ENCODE assay signal across 1 cellular context in the genomic region with DNA sequence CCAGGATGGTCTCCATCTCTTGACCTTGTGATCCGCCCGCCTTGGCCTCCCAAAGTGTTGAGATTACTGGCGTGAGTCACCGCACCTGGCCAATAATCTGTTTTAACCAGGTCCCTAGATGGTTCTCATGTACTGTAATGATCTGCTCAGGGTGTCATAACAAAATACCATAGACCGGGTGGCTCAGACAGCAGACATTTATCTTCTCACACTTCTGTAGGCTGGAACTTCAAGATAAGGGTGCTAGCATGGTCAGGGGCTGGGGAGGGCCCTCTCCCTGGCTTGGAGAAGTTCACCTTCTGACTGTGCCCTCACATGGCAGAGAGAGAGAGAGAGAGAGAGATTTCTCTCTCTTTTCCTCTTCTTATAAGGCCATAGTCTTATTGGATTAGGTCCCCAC.
A peak's percentile ranks its signal among the peaks of the same experiment; 100 is the strongest.
TF ChIP-seq lines count a peak whose summit lies in the region.

No MANE protein-coding gene starts in this region.

TF ChIP-seq in K562, 482 proteins besides CTCF, POLR2A, EP300 and RAD21 (continued from another document):
- TF ChIP-seq, protein P1, sequence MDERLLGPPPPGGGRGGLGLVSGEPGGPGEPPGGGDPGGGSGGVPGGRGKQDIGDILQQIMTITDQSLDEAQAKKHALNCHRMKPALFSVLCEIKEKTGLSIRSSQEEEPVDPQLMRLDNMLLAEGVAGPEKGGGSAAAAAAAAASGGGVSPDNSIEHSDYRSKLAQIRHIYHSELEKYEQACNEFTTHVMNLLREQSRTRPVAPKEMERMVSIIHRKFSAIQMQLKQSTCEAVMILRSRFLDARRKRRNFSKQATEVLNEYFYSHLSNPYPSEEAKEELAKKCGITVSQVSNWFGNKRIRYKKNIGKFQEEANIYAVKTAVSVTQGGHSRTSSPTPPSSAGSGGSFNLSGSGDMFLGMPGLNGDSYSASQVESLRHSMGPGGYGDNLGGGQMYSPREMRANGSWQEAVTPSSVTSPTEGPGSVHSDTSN (CRISPR knock-in tag; IDR thresholded peaks at IDR 0.05; ENCODE audit: low read depth) = peak; percentile 34; the same call in 1 of the 2 replicates
- TF ChIP-seq, protein P1 (tag; conservative IDR thresholded peaks at IDR 0.05; ENCODE audit: low read depth) = peak; percentile 97
- TF ChIP-seq ZNF766 (CRISPR knock-in tag; conservative IDR thresholded peaks at IDR 0.05) (peak; percentile 96), ZNF184 (CRISPR knock-in tag; IDR thresholded peaks at IDR 0.05) (no peak), TEAD4 (IDR thresholded peaks at IDR 0.05; ENCODE audit: low read length) (peak; percentile 98), TEAD4 (CRISPR knock-in tag; IDR thresholded peaks at IDR 0.05; ENCODE audit: borderline replicate concordance) (no peak), IRF2 (CRISPR knock-in tag; IDR thresholded peaks at IDR 0.05) (no peak), HDAC6 (IDR thresholded peaks at IDR 0.05; ENCODE audit: low read depth, low read length) (no peak), MECOM (CRISPR knock-in tag; IDR thresholded peaks at IDR 0.05) (peak; percentile 87), HDAC1 (IDR thresholded peaks at IDR 0.05) (peak; percentile 53 to 91; a peak in 3 of 4 replicates), ARNT (IDR thresholded peaks at IDR 0.05) (peak; percentile 88 to 94), PHB2 (IDR thresholded peaks at IDR 0.05; ENCODE audit: low read depth) (peak; percentile 99), SRSF3 (IDR thresholded peaks at IDR 0.05; ENCODE audit: insufficient read depth, low read length) (no peak), KAT8 (IDR thresholded peaks at IDR 0.05; ENCODE audit: low read depth) (no peak), PCBP1 (IDR thresholded peaks at IDR 0.05; ENCODE audit: low read depth, low read length, poor library complexity, severe bottlenecking) (no peak), NR2F6 (CRISPR knock-in tag; IDR thresholded peaks at IDR 0.05) (no peak), THRAP3 (IDR thresholded peaks at IDR 0.05; ENCODE audit: borderline replicate concordance) (no peak), CHD1 (IDR thresholded peaks at IDR 0.05; ENCODE audit: low read length) (no peak), KDM4B (IDR thresholded peaks at IDR 0.05; ENCODE audit: borderline replicate concordance in 2 of 2, low read depth in 1 of 2) (no peak), FUS (optimal IDR thresholded peaks at IDR 0.05; ENCODE audit: low read depth, low read length) (no peak), NFXL1 (CRISPR knock-in tag; IDR thresholded peaks at IDR 0.05) (no peak), CXXC5 (CRISPR knock-in tag; IDR thresholded peaks at IDR 0.05) (peak; percentile 91), YY1 (IDR thresholded peaks at IDR 0.05; ENCODE audit: borderline replicate concordance in 1 of 3, control insufficient read depth in 1 of 3, extremely low read depth in 1 of 3, insufficient read depth in 3 of 3, insufficient read length in 1 of 3, insufficient replicate concordance in 2 of 3, low read depth in 1 of 3, low read length in 2 of 3) (no peak), ZNF124 (CRISPR knock-in tag; IDR thresholded peaks at IDR 0.05) (no peak), HLTF (IDR thresholded peaks at IDR 0.05) (peak; percentile 87), BACH1 (tag; IDR thresholded peaks at IDR 0.05) (0 out of 2 replicates have a peak, but pooled peaks have one; percentile 64), SMC3 (conservative IDR thresholded peaks at IDR 0.05; ENCODE audit: insufficient read depth, low read depth, low read length) (no peak), COPS2 (conservative IDR thresholded peaks at IDR 0.05) (no peak), POLR3A (IDR thresholded peaks at IDR 0.05; ENCODE audit: borderline replicate concordance, extremely low read depth, insufficient read depth, insufficient read length) (no peak), PURB (CRISPR knock-in tag; IDR thresholded peaks at IDR 0.05; ENCODE audit: low read depth) (no peak)
- TF ChIP-seq, protein P2, sequence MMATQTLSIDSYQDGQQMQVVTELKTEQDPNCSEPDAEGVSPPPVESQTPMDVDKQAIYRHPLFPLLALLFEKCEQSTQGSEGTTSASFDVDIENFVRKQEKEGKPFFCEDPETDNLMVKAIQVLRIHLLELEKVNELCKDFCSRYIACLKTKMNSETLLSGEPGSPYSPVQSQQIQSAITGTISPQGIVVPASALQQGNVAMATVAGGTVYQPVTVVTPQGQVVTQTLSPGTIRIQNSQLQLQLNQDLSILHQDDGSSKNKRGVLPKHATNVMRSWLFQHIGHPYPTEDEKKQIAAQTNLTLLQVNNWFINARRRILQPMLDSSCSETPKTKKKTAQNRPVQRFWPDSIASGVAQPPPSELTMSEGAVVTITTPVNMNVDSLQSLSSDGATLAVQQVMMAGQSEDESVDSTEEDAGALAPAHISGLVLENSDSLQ (IDR thresholded peaks at IDR 0.05) = peak; percentile 63
- TF ChIP-seq, protein P3, sequence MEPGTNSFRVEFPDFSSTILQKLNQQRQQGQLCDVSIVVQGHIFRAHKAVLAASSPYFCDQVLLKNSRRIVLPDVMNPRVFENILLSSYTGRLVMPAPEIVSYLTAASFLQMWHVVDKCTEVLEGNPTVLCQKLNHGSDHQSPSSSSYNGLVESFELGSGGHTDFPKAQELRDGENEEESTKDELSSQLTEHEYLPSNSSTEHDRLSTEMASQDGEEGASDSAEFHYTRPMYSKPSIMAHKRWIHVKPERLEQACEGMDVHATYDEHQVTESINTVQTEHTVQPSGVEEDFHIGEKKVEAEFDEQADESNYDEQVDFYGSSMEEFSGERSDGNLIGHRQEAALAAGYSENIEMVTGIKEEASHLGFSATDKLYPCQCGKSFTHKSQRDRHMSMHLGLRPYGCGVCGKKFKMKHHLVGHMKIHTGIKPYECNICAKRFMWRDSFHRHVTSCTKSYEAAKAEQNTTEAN (CRISPR knock-in tag; IDR thresholded peaks at IDR 0.05) = no peak
- TF ChIP-seq, protein P4, sequence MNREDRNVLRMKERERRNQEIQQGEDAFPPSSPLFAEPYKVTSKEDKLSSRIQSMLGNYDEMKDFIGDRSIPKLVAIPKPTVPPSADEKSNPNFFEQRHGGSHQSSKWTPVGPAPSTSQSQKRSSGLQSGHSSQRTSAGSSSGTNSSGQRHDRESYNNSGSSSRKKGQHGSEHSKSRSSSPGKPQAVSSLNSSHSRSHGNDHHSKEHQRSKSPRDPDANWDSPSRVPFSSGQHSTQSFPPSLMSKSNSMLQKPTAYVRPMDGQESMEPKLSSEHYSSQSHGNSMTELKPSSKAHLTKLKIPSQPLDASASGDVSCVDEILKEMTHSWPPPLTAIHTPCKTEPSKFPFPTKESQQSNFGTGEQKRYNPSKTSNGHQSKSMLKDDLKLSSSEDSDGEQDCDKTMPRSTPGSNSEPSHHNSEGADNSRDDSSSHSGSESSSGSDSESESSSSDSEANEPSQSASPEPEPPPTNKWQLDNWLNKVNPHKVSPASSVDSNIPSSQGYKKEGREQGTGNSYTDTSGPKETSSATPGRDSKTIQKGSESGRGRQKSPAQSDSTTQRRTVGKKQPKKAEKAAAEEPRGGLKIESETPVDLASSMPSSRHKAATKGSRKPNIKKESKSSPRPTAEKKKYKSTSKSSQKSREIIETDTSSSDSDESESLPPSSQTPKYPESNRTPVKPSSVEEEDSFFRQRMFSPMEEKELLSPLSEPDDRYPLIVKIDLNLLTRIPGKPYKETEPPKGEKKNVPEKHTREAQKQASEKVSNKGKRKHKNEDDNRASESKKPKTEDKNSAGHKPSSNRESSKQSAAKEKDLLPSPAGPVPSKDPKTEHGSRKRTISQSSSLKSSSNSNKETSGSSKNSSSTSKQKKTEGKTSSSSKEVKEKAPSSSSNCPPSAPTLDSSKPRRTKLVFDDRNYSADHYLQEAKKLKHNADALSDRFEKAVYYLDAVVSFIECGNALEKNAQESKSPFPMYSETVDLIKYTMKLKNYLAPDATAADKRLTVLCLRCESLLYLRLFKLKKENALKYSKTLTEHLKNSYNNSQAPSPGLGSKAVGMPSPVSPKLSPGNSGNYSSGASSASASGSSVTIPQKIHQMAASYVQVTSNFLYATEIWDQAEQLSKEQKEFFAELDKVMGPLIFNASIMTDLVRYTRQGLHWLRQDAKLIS (CRISPR knock-in tag; IDR thresholded peaks at IDR 0.05) = no peak
- TF ChIP-seq, protein P5, sequence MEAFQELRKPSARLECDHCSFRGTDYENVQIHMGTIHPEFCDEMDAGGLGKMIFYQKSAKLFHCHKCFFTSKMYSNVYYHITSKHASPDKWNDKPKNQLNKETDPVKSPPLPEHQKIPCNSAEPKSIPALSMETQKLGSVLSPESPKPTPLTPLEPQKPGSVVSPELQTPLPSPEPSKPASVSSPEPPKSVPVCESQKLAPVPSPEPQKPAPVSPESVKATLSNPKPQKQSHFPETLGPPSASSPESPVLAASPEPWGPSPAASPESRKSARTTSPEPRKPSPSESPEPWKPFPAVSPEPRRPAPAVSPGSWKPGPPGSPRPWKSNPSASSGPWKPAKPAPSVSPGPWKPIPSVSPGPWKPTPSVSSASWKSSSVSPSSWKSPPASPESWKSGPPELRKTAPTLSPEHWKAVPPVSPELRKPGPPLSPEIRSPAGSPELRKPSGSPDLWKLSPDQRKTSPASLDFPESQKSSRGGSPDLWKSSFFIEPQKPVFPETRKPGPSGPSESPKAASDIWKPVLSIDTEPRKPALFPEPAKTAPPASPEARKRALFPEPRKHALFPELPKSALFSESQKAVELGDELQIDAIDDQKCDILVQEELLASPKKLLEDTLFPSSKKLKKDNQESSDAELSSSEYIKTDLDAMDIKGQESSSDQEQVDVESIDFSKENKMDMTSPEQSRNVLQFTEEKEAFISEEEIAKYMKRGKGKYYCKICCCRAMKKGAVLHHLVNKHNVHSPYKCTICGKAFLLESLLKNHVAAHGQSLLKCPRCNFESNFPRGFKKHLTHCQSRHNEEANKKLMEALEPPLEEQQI (IDR thresholded peaks at IDR 0.05) = peak; percentile 91; the same call in 1 of the 2 replicates
- TF ChIP-seq, protein P6, sequence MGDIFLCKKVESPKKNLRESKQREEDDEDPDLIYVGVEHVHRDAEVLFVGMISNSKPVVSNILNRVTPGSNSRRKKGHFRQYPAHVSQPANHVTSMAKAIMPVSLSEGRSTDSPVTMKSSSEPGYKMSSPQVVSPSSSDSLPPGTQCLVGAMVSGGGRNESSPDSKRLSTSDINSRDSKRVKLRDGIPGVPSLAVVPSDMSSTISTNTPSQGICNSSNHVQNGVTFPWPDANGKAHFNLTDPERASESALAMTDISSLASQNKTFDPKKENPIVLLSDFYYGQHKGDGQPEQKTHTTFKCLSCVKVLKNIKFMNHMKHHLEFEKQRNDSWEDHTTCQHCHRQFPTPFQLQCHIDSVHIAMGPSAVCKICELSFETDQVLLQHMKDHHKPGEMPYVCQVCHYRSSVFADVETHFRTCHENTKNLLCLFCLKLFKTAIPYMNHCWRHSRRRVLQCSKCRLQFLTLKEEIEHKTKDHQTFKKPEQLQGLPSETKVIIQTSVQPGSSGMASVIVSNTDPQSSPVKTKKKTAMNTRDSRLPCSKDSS (IDR thresholded peaks at IDR 0.05; ENCODE audit: low read depth, partially characterized antibody) = no peak
- TF ChIP-seq, protein P7, sequence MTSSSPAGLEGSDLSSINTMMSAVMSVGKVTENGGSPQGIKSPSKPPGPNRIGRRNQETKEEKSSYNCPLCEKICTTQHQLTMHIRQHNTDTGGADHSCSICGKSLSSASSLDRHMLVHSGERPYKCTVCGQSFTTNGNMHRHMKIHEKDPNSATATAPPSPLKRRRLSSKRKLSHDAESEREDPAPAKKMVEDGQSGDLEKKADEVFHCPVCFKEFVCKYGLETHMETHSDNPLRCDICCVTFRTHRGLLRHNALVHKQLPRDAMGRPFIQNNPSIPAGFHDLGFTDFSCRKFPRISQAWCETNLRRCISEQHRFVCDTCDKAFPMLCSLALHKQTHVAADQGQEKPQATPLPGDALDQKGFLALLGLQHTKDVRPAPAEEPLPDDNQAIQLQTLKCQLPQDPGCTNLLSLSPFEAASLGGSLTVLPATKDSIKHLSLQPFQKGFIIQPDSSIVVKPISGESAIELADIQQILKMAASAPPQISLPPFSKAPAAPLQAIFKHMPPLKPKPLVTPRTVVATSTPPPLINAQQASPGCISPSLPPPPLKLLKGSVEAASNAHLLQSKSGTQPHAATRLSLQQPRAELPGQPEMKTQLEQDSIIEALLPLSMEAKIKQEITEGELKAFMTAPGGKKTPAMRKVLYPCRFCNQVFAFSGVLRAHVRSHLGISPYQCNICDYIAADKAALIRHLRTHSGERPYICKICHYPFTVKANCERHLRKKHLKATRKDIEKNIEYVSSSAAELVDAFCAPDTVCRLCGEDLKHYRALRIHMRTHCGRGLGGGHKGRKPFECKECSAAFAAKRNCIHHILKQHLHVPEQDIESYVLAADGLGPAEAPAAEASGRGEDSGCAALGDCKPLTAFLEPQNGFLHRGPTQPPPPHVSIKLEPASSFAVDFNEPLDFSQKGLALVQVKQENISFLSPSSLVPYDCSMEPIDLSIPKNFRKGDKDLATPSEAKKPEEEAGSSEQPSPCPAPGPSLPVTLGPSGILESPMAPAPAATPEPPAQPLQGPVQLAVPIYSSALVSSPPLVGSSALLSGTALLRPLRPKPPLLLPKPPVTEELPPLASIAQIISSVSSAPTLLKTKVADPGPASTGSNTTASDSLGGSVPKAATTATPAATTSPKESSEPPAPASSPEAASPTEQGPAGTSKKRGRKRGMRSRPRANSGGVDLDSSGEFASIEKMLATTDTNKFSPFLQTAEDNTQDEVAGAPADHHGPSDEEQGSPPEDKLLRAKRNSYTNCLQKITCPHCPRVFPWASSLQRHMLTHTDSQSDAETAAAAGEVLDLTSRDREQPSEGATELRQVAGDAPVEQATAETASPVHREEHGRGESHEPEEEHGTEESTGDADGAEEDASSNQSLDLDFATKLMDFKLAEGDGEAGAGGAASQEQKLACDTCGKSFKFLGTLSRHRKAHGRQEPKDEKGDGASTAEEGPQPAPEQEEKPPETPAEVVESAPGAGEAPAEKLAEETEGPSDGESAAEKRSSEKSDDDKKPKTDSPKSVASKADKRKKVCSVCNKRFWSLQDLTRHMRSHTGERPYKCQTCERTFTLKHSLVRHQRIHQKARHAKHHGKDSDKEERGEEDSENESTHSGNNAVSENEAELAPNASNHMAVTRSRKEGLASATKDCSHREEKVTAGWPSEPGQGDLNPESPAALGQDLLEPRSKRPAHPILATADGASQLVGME (CRISPR knock-in tag; IDR thresholded peaks at IDR 0.05) = no peak
